ENCODE assay signal across 8 cellular contexts in genomic region chr9:34547960-34548603, GRCh38. TPM values are rescaled to one million over a fixed set of nuclear protein-coding genes. Genes with fewer than 3 reads are reported as not detected.
DNase-seq lines count a peak whose midpoint lies in the region; ATAC-seq and TF ChIP-seq lines count a peak whose summit lies in the region.

No MANE protein-coding gene starts in this region.

- H3K9me3 Mint-ChIP-seq in natural killer cell = no peaks in the 10 kb centered on the region

- no peaks in the 10 kb centered on the region for H3K4me1 Mint-ChIP-seq in natural killer cell

- peaks cover 0 to 13% of the 10 kb centered on the region in 2 donors for H3K27me3 Mint-ChIP-seq in natural killer cell (ENCODE audit: low read depth in 2 of 2)

- DNase-seq in activated naive CD4-positive, alpha-beta T cell treated with Interleukin-2 at 50 U/mL for 16 hours = peak; percentile 32
- no peak for DNase-seq in activated naive CD4-positive, alpha-beta T cell (lab: John Stamatoyannopoulos, UW)
- DNase-seq in NCI-H2227 (lab: John Stamatoyannopoulos, UW; ENCODE audit: unreplicated experiment) = peak; percentile 70
- peak; percentile 72 for DNase-seq in activated CD8-positive, alpha-beta memory T cell treated with anti-CD3 and anti-CD28 coated beads, Interleukin-2, amount 50 U/mL, for 48 hours
- peak; percentile 48 for DNase-seq in fibroblast of peridontal ligament (ENCODE audit: extremely low read depth)
- no peak for DNase-seq in natural killer cell
- no peak for DNase-seq in NCI-H1105 treated with DMSO at 0.1 percent for 48 hours (lab: John Stamatoyannopoulos, UW)

- no peak overlapping the region for H3K27ac Mint-ChIP-seq in natural killer cell

- no peak overlapping the region for H3K4me3 Mint-ChIP-seq in natural killer cell

- intact Hi-C loops in natural killer cell (cut with micrococcal nuclease) = loop anchor here (1.0 kb wide), 1 partner anchor 86 kb away; no protein-coding TSS in a partner anchor

- peak; percentile 53 for TF ChIP-seq CTCF in natural killer cell (IDR thresholded peaks at IDR 0.05)

- H3K36me3 Mint-ChIP-seq in natural killer cell = no peaks in the 10 kb centered on the region

- ATAC-seq in natural killer cell = peak in 2 of 3 donors; percentile 54 to 67
- no peak for ATAC-seq in HG03442 (IDR thresholded peaks at IDR 0.05; ENCODE audit: unreplicated experiment)

RNA-seq across cellular contexts. Expression of gene ENHO, which starts 25.3 kb away (rescaled TPM):
- total RNA-seq in natural killer cell = 1 to 10 TPM in 1 of 3 donors, under 1 TPM in 1, not detected in 1; 0.34 to 1.7 TPM

RNA-seq across cellular contexts. Expression of gene CNTFR, which starts 41.4 kb away (rescaled TPM):
- not detected for total RNA-seq in natural killer cell

Comparison
In these comparisons a context has a peak if more than half of its experiments do, and no peak if none do; other contexts are left out.
1. DNase-seq: peak in activated naive CD4-positive, alpha-beta T cell treated with Interleukin-2 at 50 U/mL for 16 hours (single experiment), NCI-H2227 (single experiment), activated CD8-positive, alpha-beta memory T cell treated with anti-CD3 and anti-CD28 coated beads, Interleukin-2, amount 50 U/mL, for 48 hours (single experiment) and fibroblast of peridontal ligament (single experiment); none in activated naive CD4-positive, alpha-beta T cell (0 of 4), natural killer cell (single experiment) and NCI-H1105 treated with DMSO at 0.1 percent for 48 hours (single experiment).